ENCODE assay signal across 11 cellular contexts in genomic region chr9:13076616-13077015, GRCh38.
"Had no signal": no experiment of that assay in that cellular context is flagged by ENCODE, and none has a peak within 500 bp of the region (broad histone marks: within the 10 kb centered on the region; RNA-seq: fewer than 3 reads in every experiment).

No MANE protein-coding gene starts in this region.

- H3K4me3 ChIP-seq: GM23248, GM23338, HAP-1 had no signal

- FAIRE-seq: H1, H54 had no signal

- H3K9ac ChIP-seq: GM23248 had no signal

- H3K4me2 ChIP-seq: GM23338 had no signal

- H3K36me3 ChIP-seq: HAP-1 had no signal

- H3K9me3 ChIP-seq: HAP-1 had no signal

- H2AFZ ChIP-seq: GM23248, GM23338 had no signal

- H3K4me1 ChIP-seq: HAP-1 had no signal

- DNase-seq: GM23248, GOT3, H7, H9, HCEC 1CT, HFFc6 had no signal

- H3K27ac ChIP-seq: GM23248 had no signal

- ATAC-seq: GM23338, HCT116 had no signal
